Comparison of ENCODE assay signal across 8 cellular contexts in the genomic region with DNA sequence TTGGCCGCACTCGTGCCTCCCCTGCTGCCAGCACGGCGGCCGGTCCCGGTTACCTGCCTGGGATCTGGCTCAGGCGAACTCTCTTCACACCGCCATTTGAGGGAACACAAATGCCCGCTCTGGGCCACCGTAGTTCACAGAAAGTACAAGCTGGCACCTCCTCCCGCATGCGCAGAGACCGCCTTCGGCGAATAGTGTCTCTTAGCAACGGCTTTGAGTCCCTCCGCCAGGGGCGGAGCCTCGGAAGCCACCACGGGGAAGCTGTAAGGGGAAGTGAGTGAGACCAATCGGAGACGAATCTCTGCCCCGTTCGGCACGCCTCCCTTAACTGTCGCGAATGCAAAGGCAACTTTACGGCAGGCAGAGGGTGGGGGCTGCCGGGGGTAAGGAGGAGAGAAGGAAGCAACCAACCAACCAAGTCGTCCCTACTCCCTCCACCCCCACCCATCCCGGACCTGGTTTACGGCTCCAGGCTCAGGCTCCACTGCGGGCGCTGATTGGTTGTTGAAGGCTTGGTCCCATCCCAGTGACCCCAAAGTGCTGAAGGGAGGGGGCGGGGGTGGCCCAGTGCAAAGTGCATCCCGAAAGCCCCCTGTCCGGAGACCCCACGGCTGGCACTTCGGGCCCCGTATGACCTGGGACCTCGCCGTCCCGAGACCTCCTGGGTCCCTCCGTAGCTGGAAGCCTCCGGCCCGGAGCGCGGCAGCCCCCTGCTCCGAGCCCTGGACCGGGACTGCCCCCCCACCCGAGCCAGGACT. TPM values are rescaled to one million over a fixed set of nuclear protein-coding genes. Genes with fewer than 3 reads are reported as not detected.
DNase-seq lines count a peak whose midpoint lies in the region; ATAC-seq and TF ChIP-seq lines count a peak whose summit lies in the region.

A gene with protein sequence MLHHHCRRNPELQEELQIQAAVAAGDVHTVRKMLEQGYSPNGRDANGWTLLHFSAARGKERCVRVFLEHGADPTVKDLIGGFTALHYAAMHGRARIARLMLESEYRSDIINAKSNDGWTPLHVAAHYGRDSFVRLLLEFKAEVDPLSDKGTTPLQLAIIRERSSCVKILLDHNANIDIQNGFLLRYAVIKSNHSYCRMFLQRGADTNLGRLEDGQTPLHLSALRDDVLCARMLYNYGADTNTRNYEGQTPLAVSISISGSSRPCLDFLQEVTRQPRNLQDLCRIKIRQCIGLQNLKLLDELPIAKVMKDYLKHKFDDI (plus strand): TSS at position 526 of the 758 bp plus-strand sequence. CDS start 9,628 bp downstream, outside the sequence.
LINS1 (minus strand) TSS at position 121 of the 758 bp plus-strand sequence. CDS start 21,342 bp downstream, outside the sequence.

- peaks cover 19 to 85% (median 56%) of the 10 kb centered on the region in 6 donors for H3K4me1 ChIP-seq in spleen

- ATAC-seq in GM19023 (IDR thresholded peaks at IDR 0.05; ENCODE audit: unreplicated experiment) (peak; percentile 87), HG03280 (IDR thresholded peaks at IDR 0.05; ENCODE audit: unreplicated experiment) (peak; percentile 90)

- H3K36me3 ChIP-seq in spleen, result peaks cover 0 to 28% (median 4%) of the 10 kb centered on the region in 6 donors

- H3K27me3 ChIP-seq in spleen (replicated peaks in 1 of 7), result no peaks in the 10 kb centered on the region

- WGBS in spleen, 5 donors, result 0 to 1% (median 1%) methylated on average over 34 to 51 of the region's 51 CpGs

- DNase-seq in AG08396 (ENCODE audit: low spot score), result peak; percentile 97
- peak; percentile 92 for DNase-seq in NCI-H345 treated with DMSO at 0.1 percent for 48 hours (lab: John Stamatoyannopoulos, UW; ENCODE audit: unreplicated experiment)
- DNase-seq in activated CD4-positive, CD25-positive, alpha-beta regulatory T cell (lab: John Stamatoyannopoulos, UW), result peak; percentile 95 to 99 (median 98)
- DNase-seq in central memory CD4-positive, alpha-beta T cell, result peak; percentile 100
- DNase-seq in inferior parietal cortex (ENCODE audit: extremely low spot score), result peak; percentile 100
- DNase-seq in spleen, result peak; percentile 100

- peak within 1 kb of the TSS; percentile 76 to 96 (median 92) for H3K27ac ChIP-seq in spleen

- H3K9me3 ChIP-seq in spleen, result no peaks in the 10 kb centered on the region

- peak in 1 of 11 experiments; percentile 40 for TF ChIP-seq CTCF in spleen (IDR thresholded peaks at IDR 0.05 in 8 of 11, conservative IDR thresholded peaks at IDR 0.05 in 3 of 11)

- no peak for TF ChIP-seq POLR2A in spleen (IDR thresholded peaks at IDR 0.05)

- intact Hi-C loops in spleen (cut with DNase I; ENCODE audit: low total_unique reads), result no loop called here

- peak within 1 kb of the TSS; percentile 76 to 97 (median 93) for H3K4me3 ChIP-seq in spleen

RNA-seq across cellular contexts. Expression of the first gene that starts in this region (rescaled TPM):
- 10 to 100 TPM; 15.6 to 27.1 (median 16.4) TPM for total RNA-seq in spleen
- polyA plus RNA-seq in spleen, result 1 to 10 TPM; 3.4 to 5.1 (median 4.0) TPM

RNA-seq across cellular contexts. Expression of gene LINS1, which starts in this region (rescaled TPM):
- 10 to 100 TPM; 25.7 to 71.1 (median 30.6) TPM for total RNA-seq in spleen
- polyA plus RNA-seq in spleen, result 10 to 100 TPM in 1 of 3 donors, 1 to 10 TPM in 2; 7.7 to 14.5 (median 9.3) TPM

Comparison
In these comparisons a context has a peak if more than half of its experiments do, and no peak if none do; other contexts are left out.
1. Peak in every context shown above with its lines: DNase-seq, ATAC-seq, H3K4me3 ChIP-seq and H3K27ac ChIP-seq.